Comparison of ENCODE assay signal across 1 cellular context in the genomic region with DNA sequence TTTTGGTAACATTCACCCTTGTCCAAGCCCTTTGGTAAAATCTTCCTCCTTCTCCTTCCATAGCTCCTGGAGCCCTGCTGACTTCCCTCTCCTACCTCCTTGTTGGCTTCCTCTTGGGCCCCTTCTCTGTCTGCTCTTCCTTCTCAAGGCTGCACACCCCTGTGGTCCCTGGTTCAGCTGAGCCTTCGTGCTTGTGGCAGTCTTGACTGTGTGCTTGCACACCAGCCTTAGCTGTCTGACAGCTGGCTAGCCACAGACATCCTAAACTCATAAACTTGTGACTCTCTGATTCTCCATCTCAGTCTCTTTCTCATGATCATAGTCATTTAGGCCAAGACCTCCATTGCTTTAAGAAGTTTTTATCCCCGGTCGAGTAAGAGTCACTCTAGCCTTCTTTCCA.
TF ChIP-seq lines count a peak whose summit lies in the region.

No MANE protein-coding gene starts in this region.

TF ChIP-seq in GM12878, 131 proteins besides CTCF, POLR2A, EP300 and RAD21:
- TF ChIP-seq, protein P1, sequence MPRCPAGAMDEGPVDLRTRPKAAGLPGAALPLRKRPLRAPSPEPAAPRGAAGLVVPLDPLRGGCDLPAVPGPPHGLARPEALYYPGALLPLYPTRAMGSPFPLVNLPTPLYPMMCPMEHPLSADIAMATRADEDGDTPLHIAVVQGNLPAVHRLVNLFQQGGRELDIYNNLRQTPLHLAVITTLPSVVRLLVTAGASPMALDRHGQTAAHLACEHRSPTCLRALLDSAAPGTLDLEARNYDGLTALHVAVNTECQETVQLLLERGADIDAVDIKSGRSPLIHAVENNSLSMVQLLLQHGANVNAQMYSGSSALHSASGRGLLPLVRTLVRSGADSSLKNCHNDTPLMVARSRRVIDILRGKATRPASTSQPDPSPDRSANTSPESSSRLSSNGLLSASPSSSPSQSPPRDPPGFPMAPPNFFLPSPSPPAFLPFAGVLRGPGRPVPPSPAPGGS (IDR thresholded peaks at IDR 0.05; ENCODE audit: borderline replicate concordance, insufficient read depth, low read depth, low read length, poor library complexity, severe bottlenecking) = no peak
- TF ChIP-seq, protein P2, sequence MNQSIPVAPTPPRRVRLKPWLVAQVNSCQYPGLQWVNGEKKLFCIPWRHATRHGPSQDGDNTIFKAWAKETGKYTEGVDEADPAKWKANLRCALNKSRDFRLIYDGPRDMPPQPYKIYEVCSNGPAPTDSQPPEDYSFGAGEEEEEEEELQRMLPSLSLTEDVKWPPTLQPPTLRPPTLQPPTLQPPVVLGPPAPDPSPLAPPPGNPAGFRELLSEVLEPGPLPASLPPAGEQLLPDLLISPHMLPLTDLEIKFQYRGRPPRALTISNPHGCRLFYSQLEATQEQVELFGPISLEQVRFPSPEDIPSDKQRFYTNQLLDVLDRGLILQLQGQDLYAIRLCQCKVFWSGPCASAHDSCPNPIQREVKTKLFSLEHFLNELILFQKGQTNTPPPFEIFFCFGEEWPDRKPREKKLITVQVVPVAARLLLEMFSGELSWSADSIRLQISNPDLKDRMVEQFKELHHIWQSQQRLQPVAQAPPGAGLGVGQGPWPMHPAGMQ (IDR thresholded peaks at IDR 0.05; ENCODE audit: borderline replicate concordance) = 0 out of 2 replicates have a peak, but pooled peaks have one; percentile 27
- TF ChIP-seq YBX1 (IDR thresholded peaks at IDR 0.05) (no peak), KAT2A (conservative IDR thresholded peaks at IDR 0.05; ENCODE audit: control insufficient read depth, low read depth, low read length) (no peak), PML (IDR thresholded peaks at IDR 0.05; ENCODE audit: low read length) (no peak), ZNF207 (IDR thresholded peaks at IDR 0.05; ENCODE audit: borderline replicate concordance) (no peak), BHLHE40 (IDR thresholded peaks at IDR 0.05; ENCODE audit: borderline replicate concordance in 1 of 2, low read depth in 2 of 2, low read length in 1 of 2) (no peak), CBFB (IDR thresholded peaks at IDR 0.05; ENCODE audit: low read depth) (no peak), EED (IDR thresholded peaks at IDR 0.05; ENCODE audit: low read depth) (no peak), SPI1 (IDR thresholded peaks at IDR 0.05; ENCODE audit: borderline replicate concordance, insufficient read depth, low read depth, low read length) (no peak), HDGF (IDR thresholded peaks at IDR 0.05) (0 out of 2 replicates have a peak, but pooled peaks have one; percentile 40)
